In the genomic region with DNA sequence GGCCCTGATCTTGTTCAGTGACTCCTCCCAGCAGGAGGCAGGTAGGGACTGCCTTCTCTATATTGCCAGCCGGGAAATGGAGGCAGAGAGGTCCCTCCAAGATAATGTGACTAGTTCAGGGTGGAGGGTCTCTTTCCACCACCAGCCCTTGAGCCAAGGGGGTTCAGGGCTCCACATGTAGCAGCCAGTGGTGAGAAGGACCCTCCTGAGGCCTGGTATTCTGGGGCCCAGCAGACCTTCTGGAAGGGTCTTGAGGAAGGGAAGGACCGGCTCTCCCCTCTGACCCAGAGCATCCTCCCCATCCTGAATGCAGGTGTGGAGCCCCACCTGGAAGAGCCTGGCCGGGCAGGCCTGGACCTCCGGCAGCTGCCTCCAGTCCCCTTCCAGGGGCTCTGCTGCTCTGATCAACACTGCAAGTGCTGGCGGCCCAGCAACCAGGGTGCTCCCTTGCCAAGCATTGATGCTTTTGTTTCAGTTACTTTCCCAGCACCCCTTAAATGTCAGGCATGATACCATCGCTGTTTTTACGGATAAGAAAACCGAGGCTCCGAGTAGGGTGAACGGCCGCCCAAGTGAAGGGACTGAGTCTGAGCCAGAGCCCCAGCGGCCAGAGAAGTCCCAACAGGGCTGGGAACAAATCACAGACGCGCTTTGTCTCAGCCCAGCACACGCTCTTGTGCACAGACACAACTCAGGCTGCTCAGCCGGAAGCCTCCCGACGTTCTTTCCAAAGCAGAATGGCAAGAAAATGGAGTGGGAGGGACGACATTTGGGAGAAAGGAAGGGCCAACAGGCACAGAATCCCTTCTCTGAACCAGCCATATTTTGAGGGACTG, we compare ENCODE assay signal across 15 cellular contexts. TPM values are rescaled to one million over a fixed set of nuclear protein-coding genes. Genes with fewer than 3 reads are reported as not detected.
A peak's percentile ranks its signal among the peaks of the same experiment; 100 is the strongest.
DNase-seq lines count a peak whose midpoint lies in the region; ATAC-seq and TF ChIP-seq lines count a peak whose summit lies in the region.
"Had no signal": no experiment of that assay in that cellular context is flagged by ENCODE, and none has a peak within 500 bp of the region (broad histone marks: within the 10 kb centered on the region; RNA-seq: fewer than 3 reads in every experiment).

No MANE protein-coding gene starts in this region.

- H3K27me3 ChIP-seq in gastroesophageal sphincter = no peaks in the 10 kb centered on the region
- H3K27me3 ChIP-seq in spleen (replicated peaks in 1 of 7) = peaks cover 0 to 10% (median 0%) of the 10 kb centered on the region in 7 donors
- H3K27me3 ChIP-seq: colonic mucosa had no signal

- H3K9me3 ChIP-seq in gastroesophageal sphincter (no peaks in the 10 kb centered on the region), spleen (no peaks in the 10 kb centered on the region)
- H3K9me3 ChIP-seq: colonic mucosa, prostate gland had no signal

- no peak overlapping the region for H3K4me3 ChIP-seq in gastroesophageal sphincter
- no peak overlapping the region for H3K4me3 ChIP-seq in spleen
- H3K4me3 ChIP-seq: colonic mucosa, prostate gland had no signal

- ATAC-seq in gastroesophageal sphincter (no peak), HG03095 (IDR thresholded peaks at IDR 0.05; ENCODE audit: unreplicated experiment) (no peak), GM21576 (IDR thresholded peaks at IDR 0.05; ENCODE audit: unreplicated experiment) (no peak), HG02763 (IDR thresholded peaks at IDR 0.05; ENCODE audit: unreplicated experiment) (no peak)
- ATAC-seq: left colon, WTC11 had no signal

- TF ChIP-seq EP300 in gastroesophageal sphincter (IDR thresholded peaks at IDR 0.05) = no peak

- intact Hi-C loops in spleen (cut with DNase I; ENCODE audit: low total_unique reads) = no loop called here

- DNase-seq in amygdala (lab: John Stamatoyannopoulos, UW) (peak in 32 of 56 donors; percentile 22 to 76 (median 49)), medulla oblongata (ENCODE audit: extremely low spot score) (peak; percentile 82), spleen (peak; percentile 52), NCI-H1048 (lab: John Stamatoyannopoulos, UW) (no peak)
- DNase-seq: colonic mucosa, COR-L47, left colon had no signal

- TF ChIP-seq CTCF in gastroesophageal sphincter (IDR thresholded peaks at IDR 0.05) (no peak), spleen (IDR thresholded peaks at IDR 0.05 in 8 of 11, conservative IDR thresholded peaks at IDR 0.05 in 3 of 11) (no peak)

- peaks cover 16 to 65% (median 36%) of the 10 kb centered on the region in 3 donors for H3K4me1 ChIP-seq in gastroesophageal sphincter
- H3K4me1 ChIP-seq in spleen = peaks cover 0 to 24% (median 3%) of the 10 kb centered on the region in 6 donors
- H3K4me1 ChIP-seq: prostate gland had no signal

- H3K27ac ChIP-seq in gastroesophageal sphincter = peak overlapping the region in 3 of 4 donors; percentile 28 to 47 (median 31)
- H3K27ac ChIP-seq in spleen = no peak overlapping the region
- H3K27ac ChIP-seq: colonic mucosa, epithelial cell of prostate, prostate gland had no signal

- no peak for TF ChIP-seq POLR2A in gastroesophageal sphincter (IDR thresholded peaks at IDR 0.05)
- TF ChIP-seq POLR2A in spleen (IDR thresholded peaks at IDR 0.05) = no peak

- 59 to 100% methylated on average over 1 to 10 of the region's 19 CpGs for WGBS in gastroesophageal sphincter (ENCODE audit: low coverage in 1 of 2), 2 donors
- 84 to 94% (median 92%) methylated on average over 17 to 19 of the region's 19 CpGs for WGBS in spleen, 5 donors

- H3K36me3 ChIP-seq in gastroesophageal sphincter = peaks cover 0 to 19% of the 10 kb centered on the region in 2 donors
- H3K36me3 ChIP-seq in spleen = no peaks in the 10 kb centered on the region
- H3K36me3 ChIP-seq: colonic mucosa, prostate gland had no signal

RNA-seq across cellular contexts. Expression of a gene that starts 38.8 kb away (rescaled TPM):
- total RNA-seq in gastroesophageal sphincter = 100 to 1,000 TPM in 2 of 4 donors, 10 to 100 TPM in 2; 72.1 to 249 (median 127) TPM
- total RNA-seq in spleen = 100 to 1,000 TPM in 1 of 7 donors, 10 to 100 TPM in 6; 26.9 to 111 (median 53.2) TPM
- 10 to 100 TPM in 2 of 3 donors, 1 to 10 TPM in 1; 8.6 to 14.2 (median 12.3) TPM for polyA plus RNA-seq in spleen
- total RNA-seq: HT-29 had no signal

Comparison
In these comparisons a context has a peak if more than half of its experiments do, and no peak if none do; other contexts are left out.
1. H3K27ac ChIP-seq: peak in gastroesophageal sphincter (3 of 4); none in spleen (0 of 8).